8 cellular contexts compared by ENCODE assay signal in genomic region chr1:54407201-54407956, GRCh38. TPM values are rescaled to one million over a fixed set of nuclear protein-coding genes. Genes with fewer than 3 reads are reported as not detected.
A peak's percentile ranks its signal among the peaks of the same experiment; 100 is the strongest.
DNase-seq lines count a peak whose midpoint lies in the region; ATAC-seq and TF ChIP-seq lines count a peak whose summit lies in the region.

No MANE protein-coding gene starts in this region.

- intact Hi-C loops in Caco-2 (cut with micrococcal nuclease; ENCODE audit: unreplicated experiment), result loop anchor here (1.0 to 10.0 kb wide), 3 partner anchors 81 to 283 kb away; no protein-coding TSS in a partner anchor

- H3K27ac Mint-ChIP-seq in Caco-2 (ENCODE audit: unreplicated experiment) (peak overlapping the region; percentile 11), neural progenitor cell (peak overlapping the region; percentile 100)
- peak overlapping the region; percentile 93 for H3K27ac Mint-ChIP-seq in activated naive CD8-positive, alpha-beta T cell

- peaks cover 32% of the 10 kb centered on the region for H3K79me2 ChIP-seq in neural progenitor cell (ENCODE audit: low read depth)

- peak; percentile 36 for ATAC-seq in GM21723 (IDR thresholded peaks at IDR 0.05; ENCODE audit: unreplicated experiment)

- POLR2A ChIA-PET in Caco-2 (lab: Charles Lee), result interaction anchor here (0.5 to 1.6 kb wide), 4 partner anchors 24 to 245 kb away, joined by 3 to 10 read pairs (median 7); no protein-coding TSS in a partner anchor

- 0 to 1% methylated on average over 24 of the region's 24 CpGs for WGBS in tibial nerve, 2 donors

- peaks cover 32% of the 10 kb centered on the region for H4K20me1 ChIP-seq in neural progenitor cell (ENCODE audit: low read depth)

- peak overlapping the region; percentile 79 for H3K4me3 Mint-ChIP-seq in Caco-2 (ENCODE audit: unreplicated experiment)
- peak overlapping the region; percentile 90 for H3K4me3 Mint-ChIP-seq in activated naive CD8-positive, alpha-beta T cell
- H3K4me3 Mint-ChIP-seq in neural progenitor cell, result peak overlapping the region; percentile 94

- H3K4me3 ChIP-seq in Caco-2 (ENCODE audit: low read depth, low read length) (peak overlapping the region; percentile 54), SK-N-MC (peak overlapping the region; percentile 86), neural progenitor cell (peak overlapping the region; percentile 97), tibial nerve (peak overlapping the region; percentile 79 to 95 (median 90))

- peak overlapping the region; percentile 7 for H2AFZ ChIP-seq in neural progenitor cell (replicated peaks)

- H3K4me2 ChIP-seq in neural progenitor cell, result peak overlapping the region; percentile 98

- TF ChIP-seq CTCF in Caco-2 (IDR thresholded peaks at IDR 0.05; ENCODE audit: insufficient read depth in 1 of 2, low read depth in 1 of 2, low read length in 1 of 2, severe bottlenecking in 1 of 2, unreplicated experiment in 1 of 2), result no peak
- TF ChIP-seq CTCF in neural progenitor cell (IDR thresholded peaks at IDR 0.05), result no peak
- peak in 2 of 5 experiments; percentile 9 to 13 for TF ChIP-seq CTCF in tibial nerve (IDR thresholded peaks at IDR 0.05)

- no peaks in the 10 kb centered on the region for H3K27me3 Mint-ChIP-seq in Caco-2 (ENCODE audit: insufficient read depth, unreplicated experiment)
- no peaks in the 10 kb centered on the region for H3K27me3 Mint-ChIP-seq in activated naive CD8-positive, alpha-beta T cell
- H3K27me3 Mint-ChIP-seq in neural progenitor cell (ENCODE audit: insufficient read depth, low read depth), result peaks cover 16% of the 10 kb centered on the region

- H3K4me1 Mint-ChIP-seq in Caco-2 (ENCODE audit: low read depth, unreplicated experiment), result peaks cover 37% of the 10 kb centered on the region
- H3K4me1 Mint-ChIP-seq in activated naive CD8-positive, alpha-beta T cell (ENCODE audit: low read depth), result peaks cover 51% of the 10 kb centered on the region
- H3K4me1 Mint-ChIP-seq in neural progenitor cell, result peaks cover 62% of the 10 kb centered on the region

- H3K36me3 ChIP-seq in Caco-2 (ENCODE audit: control insufficient read depth, insufficient read depth, low read length) (no peaks in the 10 kb centered on the region), SK-N-MC (ENCODE audit: insufficient read depth, low read length) (peaks cover 19% of the 10 kb centered on the region), neural progenitor cell (no peaks in the 10 kb centered on the region), tibial nerve (peaks cover 0 to 7% (median 0%) of the 10 kb centered on the region in 3 donors)

- TSS peak; percentile 72 for BruUV-seq in Caco-2 (replicated peaks; lab: Mats Ljungman, UMichigan)

- H3K36me3 Mint-ChIP-seq in Caco-2 (ENCODE audit: insufficient read depth, unreplicated experiment) (peaks cover 10% of the 10 kb centered on the region), neural progenitor cell (peaks cover 18% of the 10 kb centered on the region)
- H3K36me3 Mint-ChIP-seq in activated naive CD8-positive, alpha-beta T cell, result no peaks in the 10 kb centered on the region

- H3K9ac ChIP-seq in SK-N-MC (ENCODE audit: insufficient read length), result peak overlapping the region; percentile 43
- peak overlapping the region; percentile 7 for H3K9ac ChIP-seq in neural progenitor cell

- DNase-seq in Caco-2 (peak; percentile 65 to 72), NCI-H1092 treated with DMSO at 0.1 percent for 48 hours (lab: John Stamatoyannopoulos, UW) (peak; percentile 86), SK-N-MC (ENCODE audit: low read depth, low spot score) (peak; percentile 95), globus pallidus (ENCODE audit: low spot score) (peak; percentile 88), neural progenitor cell (ENCODE audit: low spot score) (peak; percentile 93), tibial nerve (ENCODE audit: low spot score in 2 of 2) (peak; percentile 36 to 85)

- H3F3A ChIP-seq in neural progenitor cell (ENCODE audit: low read depth), result peaks cover 33% of the 10 kb centered on the region

- H3K9me3 ChIP-seq in Caco-2, result no peaks in the 10 kb centered on the region
- H3K9me3 ChIP-seq in SK-N-MC (ENCODE audit: low read depth, low read length), result no peaks in the 10 kb centered on the region
- H3K9me3 ChIP-seq in neural progenitor cell (ENCODE audit: low read depth), result no peaks in the 10 kb centered on the region
- H3K9me3 ChIP-seq in tibial nerve, result no peaks in the 10 kb centered on the region

- TF ChIP-seq EP300 in tibial nerve (IDR thresholded peaks at IDR 0.05), result peak; percentile 39 to 93

- CTCF ChIA-PET in Caco-2 (lab: Charles Lee), result interaction anchor here (0.6 to 2.3 kb wide), 5 partner anchors 79 to 1129 kb away, joined by 3 to 36 read pairs (median 4); no protein-coding TSS in a partner anchor

- H3K27me3 ChIP-seq in Caco-2 (replicated peaks; ENCODE audit: control insufficient read depth, insufficient read depth, low read length) (no peaks in the 10 kb centered on the region), neural progenitor cell (no peaks in the 10 kb centered on the region), tibial nerve (no peaks in the 10 kb centered on the region)

- H3K4me1 ChIP-seq in Caco-2 (peaks cover 28% of the 10 kb centered on the region), neural progenitor cell (peaks cover 58% of the 10 kb centered on the region), tibial nerve (peaks cover 0 to 44% (median 33%) of the 10 kb centered on the region in 4 donors)

- TF ChIP-seq POLR2A in tibial nerve (IDR thresholded peaks at IDR 0.05), result peak in 1 of 2 donors; percentile 55

- H3K27ac ChIP-seq in SK-N-MC (peak overlapping the region; percentile 90), neural progenitor cell (peak overlapping the region; percentile 83), tibial nerve (peak overlapping the region; percentile 87 to 95 (median 94))

- H3K9me3 Mint-ChIP-seq in Caco-2 (ENCODE audit: unreplicated experiment) (no peaks in the 10 kb centered on the region), neural progenitor cell (no peaks in the 10 kb centered on the region)
- no peaks in the 10 kb centered on the region for H3K9me3 Mint-ChIP-seq in activated naive CD8-positive, alpha-beta T cell (ENCODE audit: low read depth)

RNA-seq across cellular contexts. Expression of gene SSBP3, which starts 1.2 kb away (rescaled TPM):
- 40.6 and 42.1 TPM in 2 replicates for total RNA-seq in Caco-2 (2022)
- 53.0 and 86.1 TPM in 2 replicates for total RNA-seq in neural progenitor cell (ENCODE audit: low replicate concordance)
- 10 to 100 TPM; 32.0 to 70.2 (median 60.3) TPM for total RNA-seq in tibial nerve

Comparison
In these comparisons a context has a peak if more than half of its experiments do, and no peak if none do; other contexts are left out.
1. Peak in every context shown above with its lines: DNase-seq, ATAC-seq, H3K4me3 ChIP-seq and H3K27ac ChIP-seq.
2. H3K27ac Mint-ChIP-seq: peak in every context shown above with its lines; median percentile 100 in neural progenitor cell; 93 in activated naive CD8-positive, alpha-beta T cell; 11 in Caco-2.